28 cellular contexts compared by ENCODE assay signal in the genomic region with DNA sequence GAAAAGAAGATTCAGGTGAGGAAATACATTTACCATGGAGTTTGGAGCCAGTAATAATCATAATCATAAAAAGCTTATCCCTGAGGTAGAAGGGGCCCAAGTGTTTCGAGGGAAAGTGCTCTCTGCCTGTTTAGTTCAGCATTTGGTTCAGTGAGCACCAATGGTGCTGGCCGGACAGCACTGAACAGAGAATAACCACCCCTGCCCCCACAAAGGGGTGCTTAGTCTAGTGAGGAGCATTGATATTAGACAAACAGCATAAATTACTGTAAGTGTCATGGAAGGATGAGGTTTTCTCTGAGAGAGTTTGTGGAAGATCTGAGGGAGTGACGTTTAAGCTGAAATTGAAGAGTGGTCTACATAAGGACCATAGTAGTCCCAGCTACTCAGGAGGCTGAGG. TPM values are rescaled to one million over a fixed set of nuclear protein-coding genes. Genes with fewer than 3 reads are reported as not detected.
"Had no signal": no experiment of that assay in that cellular context is flagged by ENCODE, and none has a peak within 500 bp of the region (broad histone marks: within the 10 kb centered on the region; RNA-seq: fewer than 3 reads in every experiment).

No MANE protein-coding gene starts in this region.

- H3K4me2 ChIP-seq: smooth muscle cell had no signal

- H3K4me1 Mint-ChIP-seq: natural killer cell; stimulated activated memory B cell treated with anti-CD40 and anti-IgM and Interleukin-4, amounts not matched to agents 10 μg/mL and 1 μg/mL and 100 μg/mL, for 72 hours; stimulated activated naive CD8-positive, alpha-beta T cell treated with anti-CD3 and anti-CD28 coated beads, Interleukin-15, amount 100 ng/mL, for 72 hours had no signal

- H3K27ac Mint-ChIP-seq: naive B cell; natural killer cell; nephron progenitor cell; stimulated activated memory B cell treated with anti-CD40 and anti-IgM and Interleukin-4, amounts not matched to agents 10 μg/mL and 1 μg/mL and 100 μg/mL, for 72 hours; stimulated activated naive CD8-positive, alpha-beta T cell treated with anti-CD3 and anti-CD28 coated beads, Interleukin-15, amount 100 ng/mL, for 72 hours; type B pancreatic cell had no signal

- H3K27me3 ChIP-seq: pancreas, right atrium auricular region, right lobe of liver, tibial nerve, uterus had no signal

- H3K4me3 Mint-ChIP-seq: naive B cell; natural killer cell; nephron progenitor cell; stimulated activated memory B cell treated with anti-CD40 and anti-IgM and Interleukin-4, amounts not matched to agents 10 μg/mL and 1 μg/mL and 100 μg/mL, for 72 hours; stimulated activated naive CD8-positive, alpha-beta T cell treated with anti-CD3 and anti-CD28 coated beads, Interleukin-15, amount 100 ng/mL, for 72 hours; type B pancreatic cell had no signal

- H3K27me3 Mint-ChIP-seq: naive B cell; stimulated activated memory B cell treated with anti-CD40 and anti-IgM and Interleukin-4, amounts not matched to agents 10 μg/mL and 1 μg/mL and 100 μg/mL, for 72 hours; stimulated activated naive CD8-positive, alpha-beta T cell treated with anti-CD3 and anti-CD28 coated beads, Interleukin-15, amount 100 ng/mL, for 72 hours; type B pancreatic cell had no signal

- H3K36me3 ChIP-seq: pancreas, right atrium auricular region, right lobe of liver, uterus had no signal

- DNase-seq: hypothalamus; islet precursor cell; lower lobe of right lung; mammary epithelial cell; mesenchymal stem cell; naive B cell; natural killer cell; nephron progenitor cell; nucleus accumbens; pancreas; posterior cingulate gyrus; psoas muscle; right lobe of liver; stimulated activated CD4-positive, alpha-beta T cell treated with anti-CD3 and anti-CD28 coated beads, Interleukin-1b, Interleukin-23, amount 100 ng/mL, for 48 hours; stimulated activated CD4-positive, alpha-beta T cell treated with anti-CD3 and anti-CD28 coated beads, Interleukin-2, amount 100 ng/mL, for 48 hours; stimulated activated CD4-positive, alpha-beta T cell treated with anti-CD3 and anti-CD28 coated beads, Interleukin-4, amount 100 ng/mL, for 4 hours; stimulated activated CD8-positive, alpha-beta memory T cell treated with anti-CD3 and anti-CD28 coated beads, Interleukin-4, amount 100 ng/mL, for 48 hours; stimulated activated naive CD4-positive, alpha-beta T cell treated with Interleukin-2 at 50 U/mL for 16 hours; stimulated activated naive CD8-positive, alpha-beta T cell treated with anti-CD3 and anti-CD28 coated beads, Interleukin-15, amount 100 ng/mL, for 72 hours; substantia nigra; uterus had no signal

- ATAC-seq: left lobe of liver; natural killer cell; pancreas; psoas muscle; right lobe of liver; stimulated activated memory B cell treated with anti-CD40 and anti-IgM and Interleukin-4, amounts not matched to agents 10 μg/mL and 1 μg/mL and 100 μg/mL, for 72 hours; stimulated activated naive CD8-positive, alpha-beta T cell treated with anti-CD3 and anti-CD28 coated beads, Interleukin-15, amount 100 ng/mL, for 72 hours had no signal

- H3K9me3 Mint-ChIP-seq: natural killer cell; nephron progenitor cell; stimulated activated memory B cell treated with anti-CD40 and anti-IgM and Interleukin-4, amounts not matched to agents 10 μg/mL and 1 μg/mL and 100 μg/mL, for 72 hours; stimulated activated naive CD8-positive, alpha-beta T cell treated with anti-CD3 and anti-CD28 coated beads, Interleukin-15, amount 100 ng/mL, for 72 hours; type B pancreatic cell had no signal

- H3K4me3 ChIP-seq: lower lobe of right lung, pancreas, psoas muscle, right atrium auricular region, right lobe of liver, smooth muscle cell, tibial nerve, uterus had no signal

- H3K36me3 Mint-ChIP-seq: natural killer cell had no signal

- H3K4me1 ChIP-seq: lower lobe of right lung, pancreas, psoas muscle, right atrium auricular region, right lobe of liver, tibial nerve, uterus had no signal

- H3K27ac ChIP-seq: lower lobe of right lung, pancreas, psoas muscle, right atrium auricular region, right lobe of liver, tibial nerve, uterus had no signal

- H3K9me3 ChIP-seq: lower lobe of right lung, pancreas, psoas muscle, right atrium auricular region, right lobe of liver, tibial nerve, uterus had no signal

RNA-seq across cellular contexts. Expression of a gene that starts 39.5 kb away (rescaled TPM):
- total RNA-seq: mononuclear cell, natural killer cell had no signal
